ENCODE assay signal across 9 cellular contexts in the genomic region with DNA sequence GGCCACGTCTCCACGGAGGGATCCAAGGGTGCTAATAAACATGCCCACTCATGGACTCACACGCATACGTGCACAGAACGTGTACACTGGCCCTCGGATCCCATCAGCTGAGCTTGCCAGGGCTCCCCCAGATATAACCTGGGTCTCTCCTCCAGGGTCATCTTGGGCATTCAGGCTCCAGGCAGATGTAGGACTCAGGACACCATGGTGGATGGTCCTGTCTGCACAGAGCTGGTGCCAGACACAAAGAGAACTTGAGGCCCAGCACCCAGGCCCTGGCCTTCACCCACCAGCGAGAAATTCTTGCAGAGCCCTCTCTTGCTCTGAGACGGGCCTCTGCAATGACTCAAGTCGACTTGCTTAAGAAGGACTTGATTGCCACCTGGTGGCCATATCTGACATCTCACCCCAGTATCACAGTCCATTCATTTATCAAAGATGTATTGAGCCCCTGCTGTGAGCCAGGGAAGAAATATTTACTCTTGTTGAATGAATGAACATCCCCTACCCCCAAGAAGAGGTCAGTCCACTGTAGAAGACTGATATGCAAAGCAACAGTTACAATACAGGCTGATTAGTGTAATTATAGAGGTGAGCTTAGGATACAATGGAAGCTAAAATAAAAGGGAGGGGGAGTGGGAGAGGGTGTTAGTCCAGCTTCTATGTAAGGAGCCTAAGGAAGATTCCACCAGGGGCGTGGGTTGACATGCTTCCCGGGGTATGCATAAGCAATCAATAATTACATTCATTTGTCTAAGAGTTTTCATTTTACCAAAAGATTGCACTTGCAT. TPM values are rescaled to one million over a fixed set of nuclear protein-coding genes. Genes with fewer than 3 reads are reported as not detected.
A peak's percentile ranks its signal among the peaks of the same experiment; 100 is the strongest.
DNase-seq lines count a peak whose midpoint lies in the region; ATAC-seq and TF ChIP-seq lines count a peak whose summit lies in the region.
"Had no signal": no experiment of that assay in that cellular context is flagged by ENCODE, and none has a peak within 500 bp of the region (broad histone marks: within the 10 kb centered on the region; RNA-seq: fewer than 3 reads in every experiment).

No MANE protein-coding gene starts in this region.

- H2BK120ac ChIP-seq in H9 (ENCODE audit: low read depth, low read length, poor library complexity, severe bottlenecking) (no peak overlapping the region), trophoblast cell (ENCODE audit: insufficient read depth, low read length, poor library complexity) (no peak overlapping the region)

- H4K8ac ChIP-seq in H9 (replicated peaks; ENCODE audit: insufficient read length, low read depth, low read length), result no peak overlapping the region
- no peak overlapping the region for H4K8ac ChIP-seq in trophoblast cell (ENCODE audit: low read depth, low read length)

- H3K27me3 ChIP-seq in H9 (ENCODE audit: insufficient read depth, low read length), result no peaks in the 10 kb centered on the region
- H3K27me3 ChIP-seq in trophoblast cell (ENCODE audit: insufficient read depth, low read length), result no peaks in the 10 kb centered on the region

- H3K9me3 Mint-ChIP-seq in H9 (no peaks in the 10 kb centered on the region; a peak in 2 of 5 replicates), type B pancreatic cell (no peaks in the 10 kb centered on the region)
- H3K9me3 Mint-ChIP-seq in activated naive CD4-positive, alpha-beta T cell treated with anti-CD3 and anti-CD28 coated beads, Interleukin-2, amount 10 ng/mL, durations not matched to agents 7 days and 5 days, result no peaks in the 10 kb centered on the region
- H3K9me3 Mint-ChIP-seq: activated naive CD4-positive, alpha-beta T cell treated with anti-CD3 and anti-CD28 coated beads, Interleukin-2, amount 50 U/mL, for 24 hours had no signal

- H3K4me1 ChIP-seq in H9 (ENCODE audit: insufficient read depth, low read length), result no peaks in the 10 kb centered on the region
- peaks cover 9 to 10% of the 10 kb centered on the region in 2 experiments for H3K4me1 ChIP-seq in trophoblast cell (ENCODE audit: control insufficient read depth in 1 of 2, insufficient read depth in 2 of 2, low read length in 2 of 2)

- H3K14ac ChIP-seq in H9 (ENCODE audit: insufficient read depth, low read length), result no peak overlapping the region
- H3K14ac ChIP-seq in trophoblast cell (ENCODE audit: low read length), result no peak overlapping the region

- H3K27me3 Mint-ChIP-seq in H9 (ENCODE audit: low read depth) (peaks cover 21% of the 10 kb centered on the region), type B pancreatic cell (peaks cover 18% of the 10 kb centered on the region)
- peaks cover 45% of the 10 kb centered on the region for H3K27me3 Mint-ChIP-seq in activated naive CD4-positive, alpha-beta T cell treated with anti-CD3 and anti-CD28 coated beads, Interleukin-2, amount 10 ng/mL, durations not matched to agents 7 days and 5 days

- H3K4me1 Mint-ChIP-seq in H9 (peaks cover 25 to 46% of the 10 kb centered on the region in 2 experiments), type B pancreatic cell (ENCODE audit: unreplicated experiment) (peaks cover 38% of the 10 kb centered on the region)
- H3K4me1 Mint-ChIP-seq in activated naive CD4-positive, alpha-beta T cell treated with anti-CD3 and anti-CD28 coated beads, Interleukin-2, amount 10 ng/mL, durations not matched to agents 7 days and 5 days, result no peaks in the 10 kb centered on the region

- H4K91ac ChIP-seq in H9 (ENCODE audit: insufficient read length, low read depth, low read length) (no peak overlapping the region), trophoblast cell (ENCODE audit: low read depth, low read length) (no peak overlapping the region)

- no peak overlapping the region for H3K4me3 ChIP-seq in trophoblast cell (ENCODE audit: low read depth, low read length)

- H3K4ac ChIP-seq in H9 (ENCODE audit: low read depth, low read length) (no peak overlapping the region), trophoblast cell (ENCODE audit: low read depth, low read length) (no peak overlapping the region)

- no peak overlapping the region for H3T11ph ChIP-seq in H9 (ENCODE audit: low read length)

- H4K20me1 ChIP-seq in H9 (ENCODE audit: control insufficient read depth, insufficient read depth, insufficient read length), result no peaks in the 10 kb centered on the region

- no CpG with 5 or more reads among the region's 11 CpGs for WGBS in H9 (ENCODE audit: extremely low coverage, insufficient read length, low lambda C conversion rate)
- no CpG with 5 or more reads among the region's 11 CpGs for WGBS in trophoblast cell (ENCODE audit: extremely low coverage, insufficient coverage, insufficient read length)

- no peak overlapping the region for H2AFZ ChIP-seq in H9 (ENCODE audit: low read length)
- H2AFZ ChIP-seq in trophoblast cell (ENCODE audit: insufficient read depth, low read length, poor library complexity), result no peak overlapping the region

- no peak overlapping the region for H3K18ac ChIP-seq in H9 (ENCODE audit: insufficient read length, low read depth, low read length)
- H3K18ac ChIP-seq in trophoblast cell (ENCODE audit: low read length), result no peak overlapping the region

- H3K4me3 Mint-ChIP-seq in H9, result no peak overlapping the region
- no peak overlapping the region for H3K4me3 Mint-ChIP-seq in activated naive CD4-positive, alpha-beta T cell treated with anti-CD3 and anti-CD28 coated beads, Interleukin-2, amount 10 ng/mL, durations not matched to agents 7 days and 5 days
- no peak overlapping the region for H3K4me3 Mint-ChIP-seq in type B pancreatic cell
- H3K4me3 Mint-ChIP-seq: activated naive CD4-positive, alpha-beta T cell treated with anti-CD3 and anti-CD28 coated beads, Interleukin-2, amount 50 U/mL, for 24 hours had no signal

- peak; percentile 97 for ATAC-seq in SK-N-SH treated with all-trans-retinoic acid at 6 μM for 48 hours

- no peak overlapping the region for H2BK15ac ChIP-seq in H9 (ENCODE audit: low read depth, low read length)

- no peaks in the 10 kb centered on the region for H3K23me2 ChIP-seq in H9 (ENCODE audit: insufficient read length, low read depth, low read length, poor library complexity, severe bottlenecking)

- CTCF ChIA-PET in activated naive CD4-positive, alpha-beta T cell treated with anti-CD3 and anti-CD28 coated beads, Interleukin-2, amount 10 ng/mL, durations not matched to agents 7 days and 5 days (lab: Charles Lee), result interaction anchor here (0.6 to 3.3 kb wide), 23 partner anchors 9 to 244 kb away, joined by 3 to 23 read pairs (median 4); no protein-coding TSS in a partner anchor

- TF ChIP-seq CTCF in H9 (conservative IDR thresholded peaks at IDR 0.05), result peak; percentile 93
- peak; percentile 96 for TF ChIP-seq CTCF in type B pancreatic cell (conservative IDR thresholded peaks at IDR 0.05)

- H3K23ac ChIP-seq in H9 (ENCODE audit: insufficient read length, low read depth, low read length) (no peak overlapping the region), trophoblast cell (ENCODE audit: low read length) (no peak overlapping the region)

- H3K79me1 ChIP-seq in H9 (ENCODE audit: insufficient read depth, low read depth, low read length, poor library complexity, severe bottlenecking) (no peaks in the 10 kb centered on the region), trophoblast cell (ENCODE audit: low read length) (peaks cover 4% of the 10 kb centered on the region)

- H3K27ac Mint-ChIP-seq in H9 (no peak overlapping the region), type B pancreatic cell (no peak overlapping the region)
- no peak overlapping the region for H3K27ac Mint-ChIP-seq in activated naive CD4-positive, alpha-beta T cell treated with anti-CD3 and anti-CD28 coated beads, Interleukin-2, amount 10 ng/mL, durations not matched to agents 7 days and 5 days
- H3K27ac Mint-ChIP-seq: activated naive CD4-positive, alpha-beta T cell treated with anti-CD3 and anti-CD28 coated beads, Interleukin-2, amount 50 U/mL, for 24 hours had no signal

- no peaks in the 10 kb centered on the region for H3K36me3 Mint-ChIP-seq in H9 (ENCODE audit: insufficient read depth in 1 of 3, low read depth in 3 of 3)
- no peaks in the 10 kb centered on the region for H3K36me3 Mint-ChIP-seq in activated naive CD4-positive, alpha-beta T cell treated with anti-CD3 and anti-CD28 coated beads, Interleukin-2, amount 10 ng/mL, durations not matched to agents 7 days and 5 days
- no peaks in the 10 kb centered on the region for H3K36me3 Mint-ChIP-seq in type B pancreatic cell
- H3K36me3 Mint-ChIP-seq: activated naive CD4-positive, alpha-beta T cell treated with anti-CD3 and anti-CD28 coated beads, Interleukin-2, amount 50 U/mL, for 24 hours had no signal

- H4K5ac ChIP-seq in H9 (ENCODE audit: insufficient read length, low read depth, low read length), result no peak overlapping the region

- H3K27ac ChIP-seq in H9 (ENCODE audit: insufficient read length, low read depth, low read length) (no peak overlapping the region), trophoblast cell (ENCODE audit: low read depth, low read length) (no peak overlapping the region)

- no peak overlapping the region for H3K56ac ChIP-seq in H9 (ENCODE audit: insufficient read length, low read depth, low read length)

- peak overlapping the region; percentile 12 for H4K12ac ChIP-seq in trophoblast cell (ENCODE audit: low read depth, low read length)

- H2AK5ac ChIP-seq in H9 (ENCODE audit: insufficient read length, low read length), result no peak overlapping the region
- no peak overlapping the region for H2AK5ac ChIP-seq in trophoblast cell (ENCODE audit: low read length)

- no peak overlapping the region for H2BK20ac ChIP-seq in H9 (ENCODE audit: low read depth, low read length, poor library complexity, severe bottlenecking)

- H2BK12ac ChIP-seq in H9 (ENCODE audit: insufficient read length, low read depth, low read length) (no peak overlapping the region), trophoblast cell (ENCODE audit: low read length) (no peak overlapping the region)

- H3K9ac ChIP-seq in H9 (ENCODE audit: extremely low read depth, insufficient read length, low read length) (no peak overlapping the region), trophoblast cell (ENCODE audit: low read length) (no peak overlapping the region)

- DNase-seq in Caki2 (ENCODE audit: low read depth) (peak; percentile 65), H9 (peak; percentile 89), NCI-H1105 treated with DMSO at 0.1 percent for 48 hours (lab: John Stamatoyannopoulos, UW) (peak; percentile 86), glomerular visceral epithelial cell (ENCODE audit: extremely low spot score) (peak; percentile 86), trophoblast cell (peak; percentile 87 to 95), type B pancreatic cell (ENCODE audit: extremely low spot score, unreplicated experiment) (peak; percentile 85)
- DNase-seq in activated naive CD4-positive, alpha-beta T cell treated with anti-CD3 and anti-CD28 coated beads, Interleukin-2, amount 10 ng/mL, durations not matched to agents 7 days and 5 days, result peak; percentile 92

- no peak overlapping the region for H3K4me2 ChIP-seq in H9 (ENCODE audit: insufficient read depth, insufficient read length, low read length)
- no peak overlapping the region for H3K4me2 ChIP-seq in trophoblast cell (ENCODE audit: low read length)

- no peak overlapping the region for H2BK5ac ChIP-seq in H9 (ENCODE audit: insufficient read length, low read length)
- no peak overlapping the region for H2BK5ac ChIP-seq in trophoblast cell (ENCODE audit: low read depth, low read length, poor library complexity)

- in situ Hi-C loops in Caki2 (cut with HindIII; ENCODE audit: low pct_unique_long_range_greater_than_20kb, low sequenced_read_pairs), result no loop called here

- no peaks in the 10 kb centered on the region for H3K36me3 ChIP-seq in trophoblast cell (ENCODE audit: control insufficient read depth in 1 of 2, insufficient read depth in 2 of 2, low read length in 2 of 2)

- no peaks in the 10 kb centered on the region for H3K79me2 ChIP-seq in H9 (ENCODE audit: insufficient read depth, low read length)
- no peaks in the 10 kb centered on the region for H3K79me2 ChIP-seq in trophoblast cell (ENCODE audit: control insufficient read depth, insufficient read depth, low read length, poor library complexity)

- H3K9me3 ChIP-seq in H9 (ENCODE audit: control insufficient read depth, low read depth, low read length), result no peaks in the 10 kb centered on the region
- H3K9me3 ChIP-seq in trophoblast cell (ENCODE audit: insufficient read depth, low read depth, low read length), result peaks cover 4% of the 10 kb centered on the region

RNA-seq across cellular contexts. Expression of a gene that starts 34.2 kb away (rescaled TPM):
- 44.0 and 62.8 TPM in 2 replicates for total RNA-seq in Caki2 (2014; rRNA removed; shearing (Covaris generic); ENCODE audit: low replicate concordance)
- total RNA-seq in H9 (2021) (39.7 and 42.2 TPM in 2 replicates), type B pancreatic cell (ENCODE audit: low replicate concordance) (36.5 and 59.4 TPM in 2 replicates)
- 9.8 and 10.1 TPM in 2 replicates for polyA plus RNA-seq in trophoblast cell (2013)
